14 cellular contexts compared by ENCODE assay signal in the genomic region with DNA sequence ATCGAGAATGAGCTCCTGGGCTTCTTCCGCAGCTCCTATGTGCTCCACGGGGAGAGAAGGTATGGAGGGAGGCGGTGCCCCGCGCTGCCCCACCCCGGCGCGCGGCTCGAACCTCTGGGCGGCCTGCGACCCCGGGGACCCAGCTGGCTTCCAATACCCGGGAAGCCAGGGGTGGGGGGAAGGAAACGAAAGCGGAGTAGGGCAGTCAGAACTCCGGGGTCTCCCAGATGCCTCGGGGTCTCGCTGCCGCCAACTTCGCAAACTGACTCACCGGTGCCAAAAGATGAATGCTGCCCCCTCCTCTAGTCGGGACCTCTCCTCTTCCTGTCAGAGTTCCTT. TPM values are rescaled to one million over a fixed set of nuclear protein-coding genes. Genes with fewer than 3 reads are reported as not detected.
DNase-seq lines count a peak whose midpoint lies in the region; ATAC-seq, FAIRE-seq and TF ChIP-seq lines count a peak whose summit lies in the region.
"Had no signal": no experiment of that assay in that cellular context is flagged by ENCODE, and none has a peak within 500 bp of the region (broad histone marks: within the 10 kb centered on the region; RNA-seq: fewer than 3 reads in every experiment).

No MANE protein-coding gene starts in this region.

- H3K79me2 ChIP-seq in endothelial cell of umbilical vein (ENCODE audit: control insufficient read depth, insufficient read depth, low read length): no peaks in the 10 kb centered on the region

- CTCF ChIA-PET in MCF 10A (lab: Yijun Ruan, JAX): interaction anchor here (0.7 to 2.2 kb wide), 4 partner anchors 8 to 256 kb away, joined by 4 to 10 read pairs (median 4); no protein-coding TSS in a partner anchor
- CTCF ChIA-PET in endothelial cell of umbilical vein (lab: Charles Lee): no interaction called here

- in situ Hi-C loops in KBM-7 (cut with MboI; ENCODE audit: low pct_unique_long_range_greater_than_20kb, low sequenced_read_pairs): no loop called here

- POLR2A ChIA-PET in MCF 10A (lab: Yijun Ruan, JAX): no interaction called here
- POLR2A ChIA-PET in endothelial cell of umbilical vein (lab: Charles Lee): no interaction called here

- TF ChIP-seq CTCF in breast epithelium (IDR thresholded peaks at IDR 0.05) (no peak), MCF 10A (IDR thresholded peaks at IDR 0.05; ENCODE audit: unreplicated experiment) (no peak), endothelial cell of umbilical vein (IDR thresholded peaks at IDR 0.05; ENCODE audit: extremely low read depth in 1 of 2, insufficient read depth in 1 of 2, low read depth in 1 of 2, low read length in 2 of 2) (no peak), upper lobe of left lung (IDR thresholded peaks at IDR 0.05) (no peak)

- H3K9me3 Mint-ChIP-seq in MCF 10A (ENCODE audit: unreplicated experiment): no peaks in the 10 kb centered on the region
- H3K9me3 Mint-ChIP-seq: activated CD4-positive, alpha-beta T cell treated with anti-CD3 and anti-CD28 coated beads, Interleukin-2, amount 10 ng/mL, durations not matched to agents 7 days and 5 days had no signal

- peaks cover 28% of the 10 kb centered on the region for H3K27me3 Mint-ChIP-seq in MCF 10A (ENCODE audit: insufficient read depth, unreplicated experiment)

- H3K4me2 ChIP-seq in endothelial cell of umbilical vein (ENCODE audit: insufficient read depth, low read length): no peak overlapping the region

- no peaks in the 10 kb centered on the region for H3K36me3 ChIP-seq in breast epithelium
- H3K36me3 ChIP-seq in endothelial cell of umbilical vein (ENCODE audit: control insufficient read depth in 2 of 2, extremely low read depth in 1 of 2, insufficient read depth in 2 of 2, low read length in 2 of 2): no peaks in the 10 kb centered on the region
- H3K36me3 ChIP-seq in mesodermal cell (ENCODE audit: control insufficient read depth, insufficient read depth, low read length): no peaks in the 10 kb centered on the region
- H3K36me3 ChIP-seq in upper lobe of left lung: no peaks in the 10 kb centered on the region

- H3K27ac ChIP-seq in breast epithelium (no peak overlapping the region), endothelial cell of umbilical vein (ENCODE audit: insufficient read depth, low read depth, low read length) (no peak overlapping the region), mesodermal cell (ENCODE audit: low read depth, low read length, severe bottlenecking) (no peak overlapping the region), upper lobe of left lung (peak overlapping the region; percentile 62 to 86 (median 74))
- H3K27ac ChIP-seq: KMS-11 had no signal

- TF ChIP-seq POLR2A in breast epithelium (IDR thresholded peaks at IDR 0.05) (no peak), endothelial cell of umbilical vein (IDR thresholded peaks at IDR 0.05; ENCODE audit: low read depth, low read length) (no peak), upper lobe of left lung (IDR thresholded peaks at IDR 0.05) (no peak)

- FAIRE-seq in endothelial cell of umbilical vein (lab: Jason Lieb, UNC): no peak
- FAIRE-seq: colon, GM12891 had no signal

- H2AFZ ChIP-seq in endothelial cell of umbilical vein (ENCODE audit: low read depth, low read length): no peak overlapping the region

- ATAC-seq in upper lobe of left lung (ENCODE audit: low FRiP score in 2 of 2): no peak

- 4 to 9% methylated on average over 15 to 20 of the region's 24 CpGs for WGBS in mesodermal cell (ENCODE audit: insufficient coverage in 2 of 2), 2 experiments
- 0 to 6% methylated on average over 7 to 16 of the region's 24 CpGs for WGBS in upper lobe of left lung, 2 donors

- no peaks in the 10 kb centered on the region for H4K20me1 ChIP-seq in endothelial cell of umbilical vein (replicated peaks; ENCODE audit: control insufficient read depth, extremely low read depth, insufficient read depth, low read length)

- peaks cover 8 to 51% of the 10 kb centered on the region in 2 donors for H3K27me3 ChIP-seq in breast epithelium
- H3K27me3 ChIP-seq in endothelial cell of umbilical vein (ENCODE audit: control insufficient read depth in 2 of 2, insufficient read depth in 2 of 2, low read length in 2 of 2): peaks cover 33 to 49% of the 10 kb centered on the region in 2 experiments
- H3K27me3 ChIP-seq in upper lobe of left lung: peaks cover 0 to 19% (median 12%) of the 10 kb centered on the region in 4 donors

- H3K9me3 ChIP-seq in breast epithelium (no peaks in the 10 kb centered on the region), endothelial cell of umbilical vein (replicated peaks; ENCODE audit: control insufficient read depth, insufficient read depth, low read length) (no peaks in the 10 kb centered on the region), mesodermal cell (ENCODE audit: control insufficient read depth, low read length) (no peaks in the 10 kb centered on the region), upper lobe of left lung (no peaks in the 10 kb centered on the region)

- H3K36me3 Mint-ChIP-seq in MCF 10A (ENCODE audit: insufficient read depth, unreplicated experiment): no peaks in the 10 kb centered on the region

- H3K4me3 ChIP-seq in breast epithelium (peak overlapping the region; percentile 46 to 69 (median 58)), endothelial cell of umbilical vein (replicated peaks in 1 of 3; ENCODE audit: insufficient read depth in 1 of 3, low read depth in 1 of 3, low read length in 3 of 3) (no peak overlapping the region), mesodermal cell (ENCODE audit: extremely low read depth, insufficient read depth, low read length, poor library complexity, severe bottlenecking) (peak overlapping the region; percentile 49), upper lobe of left lung (peak overlapping the region; percentile 46 to 65 (median 49))

- H3K9me1 ChIP-seq in endothelial cell of umbilical vein (replicated peaks; ENCODE audit: control insufficient read depth, extremely low read depth, insufficient read depth, low read length): no peaks in the 10 kb centered on the region

- DNase-seq in breast epithelium (ENCODE audit: low spot score in 2 of 2) (no peak), MCF 10A (ENCODE audit: unreplicated experiment) (no peak), endothelial cell of umbilical vein (ENCODE audit: low read depth, low spot score) (no peak), upper lobe of left lung (peak in 1 of 2 donors; percentile 76), NCI-H1417 (lab: John Stamatoyannopoulos, UW) (no peak), KBM-7 (no peak), cortex of kidney (lab: John Stamatoyannopoulos, UW) (no peak)
- DNase-seq: ACHN; activated CD4-positive, alpha-beta T cell treated with anti-CD3 and anti-CD28 coated beads, Interleukin-2, amount 10 ng/mL, durations not matched to agents 7 days and 5 days had no signal

- H3K4me1 Mint-ChIP-seq in MCF 10A (ENCODE audit: insufficient read depth, unreplicated experiment): no peaks in the 10 kb centered on the region

- H3K27ac Mint-ChIP-seq in MCF 10A (ENCODE audit: low read depth, unreplicated experiment): no peak overlapping the region
- H3K27ac Mint-ChIP-seq: activated CD4-positive, alpha-beta T cell treated with anti-CD3 and anti-CD28 coated beads, Interleukin-2, amount 10 ng/mL, durations not matched to agents 7 days and 5 days had no signal

- no peak overlapping the region for H3K9ac ChIP-seq in endothelial cell of umbilical vein (replicated peaks; ENCODE audit: extremely low read depth, insufficient read depth, low read length)
- H3K9ac ChIP-seq: KMS-11 had no signal

- intact Hi-C loops in breast epithelium (cut with DNase I; ENCODE audit: low total_unique reads): no loop called here
- intact Hi-C loops in MCF 10A (cut with micrococcal nuclease): no loop called here
- intact Hi-C loops in endothelial cell of umbilical vein (cut with micrococcal nuclease): no loop called here

- H3K4me3 Mint-ChIP-seq in MCF 10A (ENCODE audit: unreplicated experiment): no peak overlapping the region
- H3K4me3 Mint-ChIP-seq: activated CD4-positive, alpha-beta T cell treated with anti-CD3 and anti-CD28 coated beads, Interleukin-2, amount 10 ng/mL, durations not matched to agents 7 days and 5 days had no signal

- BruUV-seq in MCF 10A (replicated peaks; lab: Mats Ljungman, UMichigan) (no TSS peak), endothelial cell of umbilical vein (replicated peaks; lab: Mats Ljungman, UMichigan) (no TSS peak)

- dilution Hi-C loops in endothelial cell of umbilical vein (cut with MboI; ENCODE audit: extremely low pct_ligation_motif_present, low sequenced_read_pairs): no loop called here

- no peak for TF ChIP-seq EP300 in upper lobe of left lung (IDR thresholded peaks at IDR 0.05)

- H3K4me1 ChIP-seq in breast epithelium: peaks cover 0 to 3% of the 10 kb centered on the region in 2 donors
- H3K4me1 ChIP-seq in endothelial cell of umbilical vein (ENCODE audit: control insufficient read depth, extremely low read depth, insufficient read depth, low read length): no peaks in the 10 kb centered on the region
- no peaks in the 10 kb centered on the region for H3K4me1 ChIP-seq in mesodermal cell (ENCODE audit: control insufficient read depth, insufficient read depth, low read length, poor library complexity, severe bottlenecking)
- peaks cover 9 to 28% (median 15%) of the 10 kb centered on the region in 4 donors for H3K4me1 ChIP-seq in upper lobe of left lung

TF ChIP-seq in endothelial cell of umbilical vein, 7 proteins besides CTCF, POLR2A, EP300 and RAD21 (continues in another document):
- TF ChIP-seq EZH2 (IDR thresholded peaks at IDR 0.05; ENCODE audit: borderline replicate concordance, low read depth, low read length, severe bottlenecking): peak; percentile 20
- no peak for TF ChIP-seq GATA2 (IDR thresholded peaks at IDR 0.05; ENCODE audit: insufficient read depth, insufficient read length, low read depth, low read length)
- TF ChIP-seq MYC (IDR thresholded peaks at IDR 0.05; ENCODE audit: low read depth, low read length): no peak
- TF ChIP-seq POLR2AphosphoS5 (IDR thresholded peaks at IDR 0.05; ENCODE audit: insufficient read depth, low read depth, low read length): no peak
- no peak for TF ChIP-seq FOS (IDR thresholded peaks at IDR 0.05; ENCODE audit: borderline replicate concordance, insufficient read depth, low read length)

RNA-seq across cellular contexts. Expression of a gene that starts 1.3 kb away (rescaled TPM):
- total RNA-seq in breast epithelium (10 to 100 TPM in 1 of 3 donors, 1 to 10 TPM in 1, under 1 TPM in 1; 0.98 to 43.2 (median 2.2) TPM), MCF 10A (2022) (not detected in 2 replicates), endothelial cell of umbilical vein (not detected in 2 replicates), upper lobe of left lung (10 to 100 TPM in 5 of 6 donors, 1 to 10 TPM in 1; 2.9 to 21.0 (median 14.3) TPM)
- polyA plus RNA-seq in endothelial cell of umbilical vein: not detected in 2 replicates
- polyA plus RNA-seq in endothelial cell of umbilical vein (2011; cell fraction: cytosol; rRNA removed): not detected in 2 replicates
- not detected in 2 replicates for polyA plus RNA-seq in endothelial cell of umbilical vein (2011; cell fraction: nucleus; rRNA removed)
- not detected in 2 replicates for polyA plus RNA-seq in endothelial cell of umbilical vein (2012)
- not detected in 2 replicates for polyA minus RNA-seq in endothelial cell of umbilical vein
- polyA minus RNA-seq in endothelial cell of umbilical vein (2011; cell fraction: cytosol; rRNA and poly(A)+ RNA removed): not detected
- polyA minus RNA-seq in endothelial cell of umbilical vein (2011; cell fraction: nucleus; rRNA and poly(A)+ RNA removed): not detected in 2 replicates
- 0.55 TPM for polyA plus RNA-seq in mesodermal cell (2013, experiment 1 of 2)
- polyA plus RNA-seq in mesodermal cell (2013, experiment 2 of 2): 1.5 TPM
- total RNA-seq: activated CD4-positive, alpha-beta T cell treated with anti-CD3 and anti-CD28 coated beads, Interleukin-2, amount 10 ng/mL, durations not matched to agents 7 days and 5 days; myocyte had no signal

Comparison
In these comparisons a context has a peak if more than half of its experiments do, and no peak if none do; other contexts are left out.
1. H3K27ac ChIP-seq: peak in upper lobe of left lung (4 of 4); none in breast epithelium (0 of 2), endothelial cell of umbilical vein (single experiment) and mesodermal cell (single experiment).
2. H3K4me3 ChIP-seq: peak in breast epithelium (3 of 3), mesodermal cell (single experiment) and upper lobe of left lung (4 of 4); none in endothelial cell of umbilical vein (0 of 3).